1 cellular context compared by ENCODE assay signal in the genomic region with DNA sequence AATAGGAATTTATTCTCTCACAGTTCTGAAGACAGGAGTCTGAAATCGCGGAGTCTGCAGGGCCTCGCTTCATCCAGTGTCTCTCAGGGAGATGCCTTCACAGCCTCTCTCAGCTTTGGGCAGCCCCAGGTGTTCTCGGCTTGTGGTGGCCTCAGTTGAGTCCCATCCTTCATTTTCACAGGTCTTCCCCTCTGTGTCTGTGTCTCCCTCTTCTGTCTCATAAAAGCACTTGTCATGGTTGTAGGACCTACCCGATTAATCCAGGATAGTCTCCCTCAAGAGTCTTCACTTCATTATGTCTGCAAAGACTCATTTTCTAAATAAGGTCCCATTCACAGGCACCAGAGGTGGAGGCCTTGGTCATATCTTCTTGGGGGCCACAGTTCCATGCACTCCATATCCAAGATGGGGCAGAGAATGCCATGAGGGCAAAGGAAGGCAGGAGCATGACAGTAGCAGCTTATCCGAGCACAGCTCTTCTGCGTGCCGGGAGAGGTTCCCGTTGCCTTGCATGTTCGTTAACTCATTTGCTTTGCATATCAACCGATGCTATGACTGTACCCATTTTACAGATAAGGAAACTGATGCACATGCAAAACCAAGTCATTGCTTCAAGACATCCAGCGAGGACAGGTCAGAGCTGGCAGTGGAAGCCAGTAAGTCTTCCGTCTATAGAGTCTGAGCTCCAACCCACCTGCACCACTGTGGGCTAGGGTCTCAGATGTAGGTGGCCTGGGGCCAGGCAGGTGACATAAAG.
TF ChIP-seq lines count a peak whose summit lies in the region.

No MANE protein-coding gene starts in this region.

TF ChIP-seq in HCT116, 20 proteins besides CTCF, POLR2A, EP300 and RAD21 (continued from another document):
- TF ChIP-seq ELF1 (IDR thresholded peaks at IDR 0.05; ENCODE audit: borderline replicate concordance, low read depth) (no peak), JUND (IDR thresholded peaks at IDR 0.05) (no peak), YY1 (IDR thresholded peaks at IDR 0.05; ENCODE audit: extremely low read depth, insufficient replicate concordance, low read depth, low read length) (no peak), ZNF274 (IDR thresholded peaks at IDR 0.05; ENCODE audit: low read depth, low read length) (no peak), TCF7L2 (IDR thresholded peaks at IDR 0.05; ENCODE audit: borderline replicate concordance, extremely low read depth, insufficient read depth, insufficient read length) (no peak)
- TF ChIP-seq, protein P1, sequence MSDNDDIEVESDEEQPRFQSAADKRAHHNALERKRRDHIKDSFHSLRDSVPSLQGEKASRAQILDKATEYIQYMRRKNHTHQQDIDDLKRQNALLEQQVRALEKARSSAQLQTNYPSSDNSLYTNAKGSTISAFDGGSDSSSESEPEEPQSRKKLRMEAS (IDR thresholded peaks at IDR 0.05): no peak
